12 cellular contexts compared by ENCODE assay signal in the genomic region with DNA sequence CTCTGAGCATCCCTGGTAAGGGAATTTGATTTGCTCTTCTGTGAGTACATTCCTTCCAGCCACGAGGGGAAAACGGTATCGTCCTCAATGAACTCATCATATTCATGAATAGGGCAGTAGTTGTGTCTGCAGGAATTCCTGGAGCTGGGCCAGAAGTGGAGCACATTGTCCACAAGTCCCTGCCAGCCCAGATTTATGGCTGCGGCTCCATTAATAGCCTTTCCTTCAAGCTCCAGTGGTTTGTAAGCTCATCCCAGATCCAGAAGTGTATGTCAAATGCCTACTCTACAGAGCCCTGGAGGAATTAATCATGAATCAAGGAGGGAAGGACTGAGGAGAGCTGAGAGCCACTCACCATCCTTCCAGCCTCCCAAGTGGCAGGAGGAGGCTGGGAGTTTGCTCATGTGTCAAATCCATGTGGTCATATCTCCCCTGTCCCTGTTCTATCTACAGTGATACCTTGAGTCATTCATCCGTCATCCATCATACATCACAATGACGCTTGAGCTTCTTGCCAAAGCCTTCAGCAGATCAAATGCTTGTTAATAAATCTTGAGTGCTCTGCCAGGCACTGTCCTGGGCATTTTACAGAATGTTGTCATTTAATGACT.
DNase-seq lines count a peak whose midpoint lies in the region; ATAC-seq and TF ChIP-seq lines count a peak whose summit lies in the region.
"Had no signal": no experiment of that assay in that cellular context is flagged by ENCODE, and none has a peak within 500 bp of the region (broad histone marks: within the 10 kb centered on the region; RNA-seq: fewer than 3 reads in every experiment).

No MANE protein-coding gene starts in this region.

- peak overlapping the region in 4 of 10 donors; percentile 23 to 61 (median 38) for H3K27ac ChIP-seq in heart right ventricle
- H3K27ac ChIP-seq: sigmoid colon had no signal

- H3K36me3 Mint-ChIP-seq in activated naive CD8-positive, alpha-beta T cell treated with anti-CD3 and anti-CD28 coated beads, Interleukin-2, amount 50 U/mL, for 24 hours (ENCODE audit: low read depth) = no peaks in the 10 kb centered on the region
- no peaks in the 10 kb centered on the region for H3K36me3 Mint-ChIP-seq in activated CD4-positive, alpha-beta memory T cell treated with anti-CD3 and anti-CD28 coated beads, Interleukin-2, amount 10 ng/mL, durations not matched to agents 7 days and 5 days (ENCODE audit: low read depth)

- H3K27me3 Mint-ChIP-seq in activated naive CD8-positive, alpha-beta T cell treated with anti-CD3 and anti-CD28 coated beads, Interleukin-2, amount 50 U/mL, for 24 hours = no peaks in the 10 kb centered on the region
- H3K27me3 Mint-ChIP-seq in activated CD4-positive, alpha-beta memory T cell treated with anti-CD3 and anti-CD28 coated beads, Interleukin-2, amount 10 ng/mL, durations not matched to agents 7 days and 5 days = peaks cover 9% of the 10 kb centered on the region

- H3K4me3 Mint-ChIP-seq in activated naive CD8-positive, alpha-beta T cell treated with anti-CD3 and anti-CD28 coated beads, Interleukin-2, amount 50 U/mL, for 24 hours = no peak overlapping the region
- no peak overlapping the region for H3K4me3 Mint-ChIP-seq in activated CD4-positive, alpha-beta memory T cell treated with anti-CD3 and anti-CD28 coated beads, Interleukin-2, amount 10 ng/mL, durations not matched to agents 7 days and 5 days
- H3K4me3 Mint-ChIP-seq: HFFc6 had no signal

- no peaks in the 10 kb centered on the region for H3K4me1 Mint-ChIP-seq in activated naive CD8-positive, alpha-beta T cell treated with anti-CD3 and anti-CD28 coated beads, Interleukin-2, amount 50 U/mL, for 24 hours
- peaks cover 7% of the 10 kb centered on the region for H3K4me1 Mint-ChIP-seq in activated CD4-positive, alpha-beta memory T cell treated with anti-CD3 and anti-CD28 coated beads, Interleukin-2, amount 10 ng/mL, durations not matched to agents 7 days and 5 days

- H3K4me3 ChIP-seq in BE2C (ENCODE audit: low read depth, low read length) (no peak overlapping the region), heart right ventricle (no peak overlapping the region)
- H3K4me3 ChIP-seq: sigmoid colon had no signal

- no peaks in the 10 kb centered on the region for H3K9me3 ChIP-seq in BE2C
- H3K9me3 ChIP-seq in heart right ventricle = no peaks in the 10 kb centered on the region
- H3K9me3 ChIP-seq: sigmoid colon had no signal

- no peaks in the 10 kb centered on the region for H3K9me3 Mint-ChIP-seq in activated naive CD8-positive, alpha-beta T cell treated with anti-CD3 and anti-CD28 coated beads, Interleukin-2, amount 50 U/mL, for 24 hours
- no peaks in the 10 kb centered on the region for H3K9me3 Mint-ChIP-seq in activated CD4-positive, alpha-beta memory T cell treated with anti-CD3 and anti-CD28 coated beads, Interleukin-2, amount 10 ng/mL, durations not matched to agents 7 days and 5 days
- H3K9me3 Mint-ChIP-seq: HFFc6 had no signal

- in situ Hi-C loops in SK-MEL-5 (cut with HindIII; ENCODE audit: low pct_unique_long_range_greater_than_20kb, low sequenced_read_pairs) = no loop called here

- CTCF ChIA-PET in activated CD4-positive, alpha-beta memory T cell treated with anti-CD3 and anti-CD28 coated beads, Interleukin-2, amount 10 ng/mL, durations not matched to agents 7 days and 5 days (lab: Charles Lee) = interaction anchor here (1.6 kb wide), 1 partner anchor 290 kb away, joined by 4 read pairs; no protein-coding TSS in a partner anchor

- H3K36me3 ChIP-seq in BE2C (no peaks in the 10 kb centered on the region; the same call in 1 of the 2 replicates), heart right ventricle (no peaks in the 10 kb centered on the region)
- H3K36me3 ChIP-seq: sigmoid colon had no signal

- POLR2A ChIA-PET in activated CD4-positive, alpha-beta memory T cell treated with anti-CD3 and anti-CD28 coated beads, Interleukin-2, amount 10 ng/mL, durations not matched to agents 7 days and 5 days (lab: Charles Lee) = no interaction called here

- H3K4me1 ChIP-seq in BE2C (no peaks in the 10 kb centered on the region), heart right ventricle (peaks cover 0 to 26% (median 9%) of the 10 kb centered on the region in 9 donors)

- intact Hi-C loops in heart right ventricle (cut with DNase I) = loop anchor here in 5 of 10 donors (10.0 kb wide), 4 partner anchors 139 to 391 kb away; partner anchors contain the start of genes ISCU (in 3 of the 5), SART3 (in 3 of the 5), ALKBH2 (in 1 of the 5) and UNG (in 1 of the 5)

- 16 to 20% methylated on average over 6 of the region's 6 CpGs for WGBS in heart right ventricle, 2 donors

- ATAC-seq in heart right ventricle (peak in 7 of 8 donors; percentile 43 to 87 (median 65)), GM21529 (IDR thresholded peaks at IDR 0.05; ENCODE audit: unreplicated experiment) (no peak), GM21786 (IDR thresholded peaks at IDR 0.05; ENCODE audit: unreplicated experiment) (no peak)
- ATAC-seq in activated naive CD8-positive, alpha-beta T cell treated with anti-CD3 and anti-CD28 coated beads, Interleukin-2, amount 50 U/mL, for 24 hours = no peak

- H3K27me3 ChIP-seq in BE2C (no peaks in the 10 kb centered on the region), heart right ventricle (peaks cover 0 to 3% (median 0%) of the 10 kb centered on the region in 7 donors)
- H3K27me3 ChIP-seq: sigmoid colon had no signal

- no peak overlapping the region for H3K27ac Mint-ChIP-seq in activated naive CD8-positive, alpha-beta T cell treated with anti-CD3 and anti-CD28 coated beads, Interleukin-2, amount 50 U/mL, for 24 hours
- no peak overlapping the region for H3K27ac Mint-ChIP-seq in activated CD4-positive, alpha-beta memory T cell treated with anti-CD3 and anti-CD28 coated beads, Interleukin-2, amount 10 ng/mL, durations not matched to agents 7 days and 5 days
- H3K27ac Mint-ChIP-seq: HFFc6 had no signal

- DNase-seq in BE2C (peak; percentile 86), NCI-H1417 treated with DMSO at 0.1 percent for 48 hours (lab: John Stamatoyannopoulos, UW) (peak; percentile 10), SK-MEL-5 (ENCODE audit: low read depth, low spot score) (peak; percentile 85), heart right ventricle (peak; percentile 26 to 63)
- DNase-seq in activated naive CD8-positive, alpha-beta T cell treated with anti-CD3 and anti-CD28 coated beads, Interleukin-2, amount 50 U/mL, for 24 hours = no peak
- DNase-seq in activated CD4-positive, alpha-beta memory T cell treated with anti-CD3 and anti-CD28 coated beads, Interleukin-2, amount 10 ng/mL, durations not matched to agents 7 days and 5 days = no peak
- DNase-seq: HFFc6, islet precursor cell, RPMI8226, sigmoid colon had no signal

- TF ChIP-seq CTCF in BE2C (IDR thresholded peaks at IDR 0.05; ENCODE audit: low read depth, low read length) (no peak), heart right ventricle (IDR thresholded peaks at IDR 0.05) (no peak)

Comparison
In these comparisons a context has a peak if more than half of its experiments do, and no peak if none do; other contexts are left out.
1. DNase-seq: peak in BE2C (single experiment), NCI-H1417 treated with DMSO at 0.1 percent for 48 hours (single experiment), SK-MEL-5 (single experiment) and heart right ventricle (2 of 2); none in activated naive CD8-positive, alpha-beta T cell treated with anti-CD3 and anti-CD28 coated beads, Interleukin-2, amount 50 U/mL, for 24 hours (single experiment) and activated CD4-positive, alpha-beta memory T cell treated with anti-CD3 and anti-CD28 coated beads, Interleukin-2, amount 10 ng/mL, durations not matched to agents 7 days and 5 days (single experiment).
2. ATAC-seq: peak in heart right ventricle (7 of 8); none in GM21529 (single experiment), activated naive CD8-positive, alpha-beta T cell treated with anti-CD3 and anti-CD28 coated beads, Interleukin-2, amount 50 U/mL, for 24 hours (single experiment) and GM21786 (single experiment).